Comparison of ENCODE assay signal across 9 cellular contexts in genomic region chr7:4849390-4849789, GRCh38. TPM values are rescaled to one million over a fixed set of nuclear protein-coding genes. Genes with fewer than 3 reads are reported as not detected.
DNase-seq lines count a peak whose midpoint lies in the region; ATAC-seq, FAIRE-seq and TF ChIP-seq lines count a peak whose summit lies in the region.
"Had no signal": no experiment of that assay in that cellular context is flagged by ENCODE, and none has a peak within 500 bp of the region (broad histone marks: within the 10 kb centered on the region; RNA-seq: fewer than 3 reads in every experiment).

No MANE protein-coding gene starts in this region.

- no peaks in the 10 kb centered on the region for H3K4me1 ChIP-seq in Loucy (ENCODE audit: insufficient read depth, low read length, poor library complexity, severe bottlenecking)
- peaks cover 0 to 4% (median 0%) of the 10 kb centered on the region in 6 donors for H3K4me1 ChIP-seq in spleen

- DNase-seq in DMS153 (lab: John Stamatoyannopoulos, UW) (peak; percentile 19), DMS153 treated with DMSO at 0.1 percent for 48 hours (lab: John Stamatoyannopoulos, UW; ENCODE audit: unreplicated experiment) (no peak), SW480 (ENCODE audit: low spot score) (peak; percentile 72), inferior parietal cortex (ENCODE audit: extremely low spot score) (peak; percentile 64), GM19239 (ENCODE audit: insufficient read length, low spot score) (no peak), spleen (no peak)

- H3K36me3 ChIP-seq in Loucy (ENCODE audit: insufficient read depth, low read length) (no peaks in the 10 kb centered on the region), spleen (no peaks in the 10 kb centered on the region)

- H2AFZ ChIP-seq in Loucy (ENCODE audit: low read length), result no peak overlapping the region

- TF ChIP-seq CTCF in Loucy (conservative IDR thresholded peaks at IDR 0.05; ENCODE audit: low read length) (peak; percentile 50), spleen (IDR thresholded peaks at IDR 0.05 in 8 of 11, conservative IDR thresholded peaks at IDR 0.05 in 3 of 11) (peak in 4 of 11 experiments; percentile 8 to 31 (median 20))

- intact Hi-C loops in spleen (cut with DNase I; ENCODE audit: low total_unique reads), result no loop called here

- no peaks in the 10 kb centered on the region for H3K9me2 ChIP-seq in Loucy (replicated peaks; ENCODE audit: low read depth, low read length)

- H4K20me1 ChIP-seq in Loucy (ENCODE audit: insufficient read depth, low read length, poor library complexity, severe bottlenecking), result no peaks in the 10 kb centered on the region

- H3K9ac ChIP-seq in Loucy (ENCODE audit: low read depth, low read length, poor library complexity, severe bottlenecking), result no peak overlapping the region

- no peak for ATAC-seq in GM21526 (IDR thresholded peaks at IDR 0.05; ENCODE audit: low FRiP score, unreplicated experiment)

- no peak overlapping the region for H3K4me3 ChIP-seq in Loucy (ENCODE audit: low read length, poor library complexity, severe bottlenecking)
- no peak overlapping the region for H3K4me3 ChIP-seq in spleen

- TF ChIP-seq POLR2A in spleen (IDR thresholded peaks at IDR 0.05), result no peak

- peaks cover 9% of the 10 kb centered on the region; the same call in 1 of the 2 replicates for H3K9me3 ChIP-seq in Loucy (ENCODE audit: insufficient read depth, low read depth, low read length)
- H3K9me3 ChIP-seq in spleen, result peaks cover 0 to 19% (median 10%) of the 10 kb centered on the region in 8 donors

- no peaks in the 10 kb centered on the region for H3K79me2 ChIP-seq in Loucy (ENCODE audit: insufficient read depth, low read length)

- 49 to 54% (median 50%) methylated on average over 4 of the region's 4 CpGs for WGBS in spleen, 5 donors

- H3K27me3 ChIP-seq in Loucy (ENCODE audit: insufficient read depth, low read length, poor library complexity, severe bottlenecking), result no peaks in the 10 kb centered on the region
- peaks cover 0 to 32% (median 0%) of the 10 kb centered on the region in 7 donors for H3K27me3 ChIP-seq in spleen (replicated peaks in 1 of 7)

- no peaks in the 10 kb centered on the region for H3F3A ChIP-seq in Loucy (ENCODE audit: low read depth)

- FAIRE-seq in GM19239 (lab: Jason Lieb, UNC), result no peak
- FAIRE-seq: A204.1 had no signal

- no peak overlapping the region for H3K27ac ChIP-seq in spleen

- H3K4me2 ChIP-seq in Loucy (ENCODE audit: low read depth, low read length, poor library complexity, severe bottlenecking), result no peak overlapping the region

RNA-seq across cellular contexts. Expression of gene PAPOLB, which starts 12.4 kb away (rescaled TPM):
- total RNA-seq in spleen, result under 1 TPM in 3 of 7 donors, not detected in 4; 0.15 to 0.34 (median 0.26) TPM
- polyA plus RNA-seq in spleen, result not detected

RNA-seq across cellular contexts. Expression of gene RADIL, which starts 34.1 kb away (rescaled TPM):
- total RNA-seq in spleen, result 1 to 10 TPM in 6 of 7 donors, under 1 TPM in 1; 0.74 to 2.8 (median 1.7) TPM
- polyA plus RNA-seq in spleen, result under 1 TPM; 0.24 to 0.93 (median 0.63) TPM

Comparison
In these comparisons a context has a peak if more than half of its experiments do, and no peak if none do; other contexts are left out.
1. DNase-seq: peak in DMS153 (single experiment), SW480 (single experiment) and inferior parietal cortex (single experiment); none in DMS153 treated with DMSO at 0.1 percent for 48 hours (single experiment), GM19239 (single experiment) and spleen (single experiment).